17 cellular contexts compared by ENCODE assay signal in the genomic region with DNA sequence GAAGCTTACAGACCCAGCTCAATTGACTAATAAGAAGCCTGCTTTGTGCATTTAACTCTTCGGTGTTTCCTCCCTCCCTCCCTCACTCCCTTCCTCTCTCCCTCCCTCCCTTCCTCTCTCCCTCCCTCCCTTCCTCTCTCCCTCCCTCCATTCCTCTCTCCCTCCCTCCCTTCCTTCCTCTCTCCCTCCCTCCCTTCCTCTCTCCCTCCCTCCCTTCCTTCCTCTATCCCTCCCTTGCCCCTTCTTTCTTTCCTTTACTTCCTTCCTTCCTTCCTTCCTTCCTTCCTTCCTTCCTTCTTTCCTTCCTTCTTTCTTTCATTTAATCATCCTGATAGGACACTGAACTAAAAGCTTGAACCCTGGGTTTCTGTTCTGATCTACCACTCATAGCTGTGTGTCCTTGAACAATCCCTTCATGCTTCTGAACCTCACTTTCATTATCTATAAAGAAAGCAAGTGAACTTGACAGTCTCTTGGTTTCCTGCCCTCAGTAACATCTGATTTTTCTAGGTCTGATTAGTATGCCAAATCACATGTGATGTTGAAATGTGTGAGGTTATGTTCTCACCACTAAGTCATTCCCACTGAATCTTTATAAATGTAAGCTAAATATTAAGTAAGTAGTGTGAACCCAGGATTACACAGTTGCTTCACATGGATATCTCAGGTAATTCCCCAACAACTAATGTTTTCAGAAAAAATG.
A peak's percentile ranks its signal among the peaks of the same experiment; 100 is the strongest.
DNase-seq lines count a peak whose midpoint lies in the region; ATAC-seq, FAIRE-seq and TF ChIP-seq lines count a peak whose summit lies in the region.
"Had no signal": no experiment of that assay in that cellular context is flagged by ENCODE, and none has a peak within 500 bp of the region (broad histone marks: within the 10 kb centered on the region; RNA-seq: fewer than 3 reads in every experiment).

No MANE protein-coding gene starts in this region.

- H3K27me3 ChIP-seq in fibroblast of lung (ENCODE audit: control insufficient read depth, insufficient read depth, low read length), result no peaks in the 10 kb centered on the region
- no peaks in the 10 kb centered on the region for H3K27me3 ChIP-seq in effector memory CD4-positive, alpha-beta T cell (replicated peaks; ENCODE audit: control insufficient read depth, insufficient read depth, low read length, poor library complexity, severe bottlenecking)
- H3K27me3 ChIP-seq: sigmoid colon had no signal

- no peak overlapping the region for H2AFZ ChIP-seq in fibroblast of lung (ENCODE audit: low read length)

- H3K9ac ChIP-seq in fibroblast of lung (ENCODE audit: insufficient read depth, low read length), result no peak overlapping the region

- no peaks in the 10 kb centered on the region for H3K36me3 ChIP-seq in fibroblast of lung (ENCODE audit: control insufficient read depth, insufficient read depth, low read length)
- H3K36me3 ChIP-seq in effector memory CD4-positive, alpha-beta T cell (ENCODE audit: control insufficient read depth, insufficient read depth, low read length), result no peaks in the 10 kb centered on the region
- H3K36me3 ChIP-seq: lower lobe of right lung, sigmoid colon had no signal

- no peak overlapping the region for H3K4me2 ChIP-seq in fibroblast of lung (ENCODE audit: extremely low read depth, insufficient read depth, low read length)

- peak; percentile 70 for ATAC-seq in GM21381 (IDR thresholded peaks at IDR 0.05; ENCODE audit: unreplicated experiment)
- ATAC-seq in HG03342 (IDR thresholded peaks at IDR 0.05; ENCODE audit: unreplicated experiment), result peak; percentile 59
- ATAC-seq in HG02852 (IDR thresholded peaks at IDR 0.05; ENCODE audit: unreplicated experiment), result no peak
- ATAC-seq: lower lobe of right lung, T-cell had no signal

- peak; percentile 63 for FAIRE-seq in GM18507 (lab: Jason Lieb, UNC)

- H4K20me1 ChIP-seq in fibroblast of lung (ENCODE audit: control insufficient read depth, extremely low read depth, insufficient read depth, low read length), result no peaks in the 10 kb centered on the region

- H3K9me3 ChIP-seq in fibroblast of lung (ENCODE audit: control insufficient read depth, insufficient read depth, low read depth, low read length), result no peaks in the 10 kb centered on the region
- no peaks in the 10 kb centered on the region for H3K9me3 ChIP-seq in effector memory CD4-positive, alpha-beta T cell (ENCODE audit: control insufficient read depth, low read length)
- H3K9me3 ChIP-seq: lower lobe of right lung, sigmoid colon had no signal

- DNase-seq in GM18507 (ENCODE audit: extremely low spot score, insufficient read length, low read depth), result no peak
- DNase-seq in fibroblast of lung (ENCODE audit: low read depth in 2 of 2), result peak; percentile 56 to 57
- DNase-seq in NCI-H2196 treated with DMSO at 0.1 percent for 48 hours (lab: John Stamatoyannopoulos, UW; ENCODE audit: unreplicated experiment), result no peak
- DNase-seq in activated CD4-positive, alpha-beta T cell treated with anti-CD3 and anti-CD28 coated beads, Interleukin-2, amount 50 U/mL, for 48 hours, result no peak
- DNase-seq in effector memory CD4-positive, alpha-beta T cell, result no peak
- DNase-seq: activated CD8-positive, alpha-beta memory T cell treated with anti-CD3 and anti-CD28 coated beads for 24 hours; cortex of kidney; lower lobe of right lung; NCI-H2081; RPMI8226; sigmoid colon; T-cell; trophoblast cell had no signal

- no peaks in the 10 kb centered on the region for H3K4me1 ChIP-seq in fibroblast of lung (ENCODE audit: control insufficient read depth, extremely low read depth, insufficient read depth, low read length)
- no peaks in the 10 kb centered on the region for H3K4me1 ChIP-seq in effector memory CD4-positive, alpha-beta T cell (ENCODE audit: control insufficient read depth, insufficient read depth, low read length, poor library complexity, severe bottlenecking)
- H3K4me1 ChIP-seq: sigmoid colon had no signal

- H3K79me2 ChIP-seq in fibroblast of lung (ENCODE audit: control insufficient read depth, insufficient read depth, low read length), result no peaks in the 10 kb centered on the region

- no peak overlapping the region for H3K4me3 ChIP-seq in fibroblast of lung (replicated peaks in 1 of 4; ENCODE audit: control extremely low read depth in 1 of 4, insufficient read depth in 1 of 4, low read depth in 3 of 4, low read length in 4 of 4)
- no peak overlapping the region for H3K4me3 ChIP-seq in effector memory CD4-positive, alpha-beta T cell (ENCODE audit: insufficient read depth, low read depth, low read length, poor library complexity, severe bottlenecking)
- H3K4me3 ChIP-seq: lower lobe of right lung, sigmoid colon had no signal

- no peak for TF ChIP-seq CTCF in fibroblast of lung (conservative IDR thresholded peaks at IDR 0.05 in 1 of 2, IDR thresholded peaks at IDR 0.05 in 1 of 2; ENCODE audit: low read depth in 1 of 2, low read length in 2 of 2)

- no peak overlapping the region for H3K27ac ChIP-seq in fibroblast of lung (ENCODE audit: insufficient read depth, low read length)
- H3K27ac ChIP-seq in effector memory CD4-positive, alpha-beta T cell (ENCODE audit: insufficient read depth, low read length, poor library complexity, severe bottlenecking), result no peak overlapping the region
- H3K27ac ChIP-seq: lower lobe of right lung, sigmoid colon, VCaP had no signal

Comparison
In these comparisons a context has a peak if more than half of its experiments do, and no peak if none do; other contexts are left out.
1. DNase-seq: peak in fibroblast of lung (2 of 2); none in GM18507 (single experiment), NCI-H2196 treated with DMSO at 0.1 percent for 48 hours (single experiment), activated CD4-positive, alpha-beta T cell treated with anti-CD3 and anti-CD28 coated beads, Interleukin-2, amount 50 U/mL, for 48 hours (0 of 2) and effector memory CD4-positive, alpha-beta T cell (0 of 3).